In genomic region chr1:26740958-26741357, GRCh38 we compare ENCODE assay signal across 16 cellular contexts. TPM values are rescaled to one million over a fixed set of nuclear protein-coding genes. Genes with fewer than 3 reads are reported as not detected.
A peak's percentile ranks its signal among the peaks of the same experiment; 100 is the strongest.
DNase-seq lines count a peak whose midpoint lies in the region; ATAC-seq and TF ChIP-seq lines count a peak whose summit lies in the region.
"Had no signal": no experiment of that assay in that cellular context is flagged by ENCODE, and none has a peak within 500 bp of the region (broad histone marks: within the 10 kb centered on the region; RNA-seq: fewer than 3 reads in every experiment).

No MANE protein-coding gene starts in this region.

- no peaks in the 10 kb centered on the region for H3K27me3 Mint-ChIP-seq in CD4-positive, alpha-beta T cell
- H3K27me3 Mint-ChIP-seq in IgD-negative memory B cell: no peaks in the 10 kb centered on the region
- no peaks in the 10 kb centered on the region for H3K27me3 Mint-ChIP-seq in natural killer cell treated with Interleukin-12 subunit alpha and Interleukin-12 subunit beta and Interleukin-15 and Interleukin-18, amount 100 ng/mL, for 72 hours
- H3K27me3 Mint-ChIP-seq: activated CD4-positive, alpha-beta T cell treated with anti-CD3 and anti-CD28 coated beads, Interleukin-2, amount 10 ng/mL, durations not matched to agents 7 days and 5 days had no signal

- TF ChIP-seq CTCF in CD4-positive, alpha-beta T cell (IDR thresholded peaks at IDR 0.05): no peak

- no peak overlapping the region for H3K4me3 Mint-ChIP-seq in CD4-positive, alpha-beta T cell
- H3K4me3 Mint-ChIP-seq in IgD-negative memory B cell: peak overlapping the region in 2 of 4 donors; percentile 34 to 76
- H3K4me3 Mint-ChIP-seq in natural killer cell treated with Interleukin-12 subunit alpha and Interleukin-12 subunit beta and Interleukin-15 and Interleukin-18, amount 100 ng/mL, for 72 hours: no peak overlapping the region
- H3K4me3 Mint-ChIP-seq: activated CD4-positive, alpha-beta T cell treated with anti-CD3 and anti-CD28 coated beads, Interleukin-2, amount 10 ng/mL, durations not matched to agents 7 days and 5 days had no signal

- no peak for ATAC-seq in CD4-positive, alpha-beta T cell (ENCODE audit: poor library complexity)
- no peak for ATAC-seq in natural killer cell treated with Interleukin-12 subunit alpha and Interleukin-12 subunit beta and Interleukin-15 and Interleukin-18, amount 100 ng/mL, for 72 hours
- no peak for ATAC-seq in activated CD4-positive, CD25-positive, alpha-beta regulatory T cell treated with anti-CD3 and anti-CD28 coated beads, Interleukin-2, amount 50 U/mL, for 24 hours

- H3K4me1 Mint-ChIP-seq in CD4-positive, alpha-beta T cell (ENCODE audit: low read depth): peaks cover 70% of the 10 kb centered on the region
- peaks cover 44 to 61% (median 61%) of the 10 kb centered on the region in 3 donors for H3K4me1 Mint-ChIP-seq in IgD-negative memory B cell
- peaks cover 43 to 50% of the 10 kb centered on the region in 2 donors for H3K4me1 Mint-ChIP-seq in natural killer cell treated with Interleukin-12 subunit alpha and Interleukin-12 subunit beta and Interleukin-15 and Interleukin-18, amount 100 ng/mL, for 72 hours (ENCODE audit: low read depth in 2 of 2)

- peaks cover 61% of the 10 kb centered on the region for H3K36me3 Mint-ChIP-seq in CD4-positive, alpha-beta T cell (ENCODE audit: low read depth)
- H3K36me3 Mint-ChIP-seq in IgD-negative memory B cell: peaks cover 11% of the 10 kb centered on the region
- peaks cover 16% of the 10 kb centered on the region for H3K36me3 Mint-ChIP-seq in natural killer cell treated with Interleukin-12 subunit alpha and Interleukin-12 subunit beta and Interleukin-15 and Interleukin-18, amount 100 ng/mL, for 72 hours

- H3K9me3 ChIP-seq in CD4-positive, alpha-beta T cell (ENCODE audit: control insufficient read depth, low read length): no peaks in the 10 kb centered on the region
- H3K9me3 ChIP-seq: prostate gland, testis had no signal

- H3K27ac ChIP-seq in CD4-positive, alpha-beta T cell (ENCODE audit: low read depth, low read length): peak overlapping the region; percentile 48
- H3K27ac ChIP-seq: prostate gland, testis had no signal

- intact Hi-C loops in CD4-positive, alpha-beta T cell (cut with DNase I, micrococcal nuclease): no loop called here

- DNase-seq in CD4-positive, alpha-beta T cell: no peak
- DNase-seq in cerebellar cortex (ENCODE audit: low spot score) (peak; percentile 66), DMS114 treated with DMSO at 0.1 percent for 48 hours (lab: John Stamatoyannopoulos, UW; ENCODE audit: unreplicated experiment) (no peak), NCI-H2227 (lab: John Stamatoyannopoulos, UW; ENCODE audit: unreplicated experiment) (no peak)
- DNase-seq in natural killer cell treated with Interleukin-12 subunit alpha and Interleukin-12 subunit beta and Interleukin-15 and Interleukin-18, amount 100 ng/mL, for 72 hours (ENCODE audit: low spot score): no peak
- DNase-seq: activated CD4-positive, alpha-beta T cell treated with anti-CD3 and anti-CD28 coated beads, Interleukin-2, amount 10 ng/mL, durations not matched to agents 7 days and 5 days; activated gamma-delta T cell; caudate nucleus; NCI-H2081 treated with DMSO at 0.1 percent for 48 hours; NCI-H774; RPMI8226; stimulated activated CD4-positive, alpha-beta T cell treated with anti-CD3 and anti-CD28 coated beads, Interleukin-15, amount 100 ng/mL, for 24 hours; testis had no signal

- CTCF ChIA-PET in CD4-positive, alpha-beta T cell (lab: Charles Lee): interaction anchor here (1.1 kb wide), 1 partner anchor 48 kb away, joined by 3 read pairs; no protein-coding TSS in a partner anchor

- no peaks in the 10 kb centered on the region for H3K27me3 ChIP-seq in CD4-positive, alpha-beta T cell (ENCODE audit: control insufficient read depth, insufficient read depth, low read length)
- H3K27me3 ChIP-seq: testis had no signal

- peak overlapping the region; percentile 87 for H3K27ac Mint-ChIP-seq in CD4-positive, alpha-beta T cell
- peak overlapping the region; percentile 76 to 92 (median 89) for H3K27ac Mint-ChIP-seq in IgD-negative memory B cell
- peak overlapping the region; percentile 55 to 74 for H3K27ac Mint-ChIP-seq in natural killer cell treated with Interleukin-12 subunit alpha and Interleukin-12 subunit beta and Interleukin-15 and Interleukin-18, amount 100 ng/mL, for 72 hours

- H3K9me3 Mint-ChIP-seq in CD4-positive, alpha-beta T cell: no peaks in the 10 kb centered on the region
- H3K9me3 Mint-ChIP-seq in IgD-negative memory B cell: no peaks in the 10 kb centered on the region
- H3K9me3 Mint-ChIP-seq in natural killer cell treated with Interleukin-12 subunit alpha and Interleukin-12 subunit beta and Interleukin-15 and Interleukin-18, amount 100 ng/mL, for 72 hours: no peaks in the 10 kb centered on the region
- H3K9me3 Mint-ChIP-seq: activated CD4-positive, alpha-beta T cell treated with anti-CD3 and anti-CD28 coated beads, Interleukin-2, amount 10 ng/mL, durations not matched to agents 7 days and 5 days had no signal

- POLR2A ChIA-PET in CD4-positive, alpha-beta T cell (lab: Charles Lee): interaction anchor here (2.6 to 11.0 kb wide), 2 partner anchors 17 to 43 kb away, joined by 12 to 202 read pairs; partner anchors contain the start of gene ARID1A

RNA-seq across cellular contexts. Expression of gene ARID1A, which starts 45.1 kb away (rescaled TPM):
- 100 to 1,000 TPM; 102 to 103 TPM for total RNA-seq in CD4-positive, alpha-beta T cell
- polyA plus RNA-seq in IgD-negative memory B cell: 24.4 TPM
- 100 to 1,000 TPM; 132 to 196 TPM for total RNA-seq in natural killer cell treated with Interleukin-12 subunit alpha and Interleukin-12 subunit beta and Interleukin-15 and Interleukin-18, amount 100 ng/mL, for 72 hours

RNA-seq across cellular contexts. Expression of gene PIGV, which starts 46.8 kb away (rescaled TPM):
- 1 to 10 TPM; 3.8 to 4.7 TPM for total RNA-seq in CD4-positive, alpha-beta T cell
- polyA plus RNA-seq in IgD-negative memory B cell: 10.6 TPM
- total RNA-seq in natural killer cell treated with Interleukin-12 subunit alpha and Interleukin-12 subunit beta and Interleukin-15 and Interleukin-18, amount 100 ng/mL, for 72 hours: 10 to 100 TPM; 44.3 to 60.2 TPM

Comparison
In these comparisons a context has a peak if more than half of its experiments do, and no peak if none do; other contexts are left out.
1. RNA of gene PIGV, which starts 46.8 kb away (total RNA-seq): 44.3 to 60.2 TPM in natural killer cell treated with Interleukin-12 subunit alpha and Interleukin-12 subunit beta and Interleukin-15 and Interleukin-18, amount 100 ng/mL, for 72 hours; 3.8 to 4.7 TPM in CD4-positive, alpha-beta T cell; every median in the first group is over 4 times any median in the second.
2. Peak in every context shown above with its lines, with median percentiles within 50 percentile points of each other: H3K27ac Mint-ChIP-seq.